In the genomic region with DNA sequence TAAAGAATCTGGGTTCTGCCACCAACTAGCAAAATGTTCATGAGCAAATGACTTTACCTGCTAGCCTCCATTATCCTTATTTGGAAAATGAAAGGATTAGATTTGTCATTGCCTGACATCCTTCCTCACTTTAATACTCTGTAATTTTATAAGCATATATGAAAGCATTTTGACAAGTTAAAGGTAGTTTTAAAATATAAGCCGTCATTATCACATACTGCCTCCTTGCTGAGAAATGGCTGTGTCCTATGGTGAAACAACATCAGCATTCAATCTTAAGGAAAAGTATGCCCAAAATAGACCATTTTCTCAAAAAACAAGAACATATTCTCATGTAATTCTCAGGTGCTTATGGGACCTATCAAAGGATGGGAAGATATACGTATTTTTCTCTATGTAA, we compare ENCODE assay signal across 30 cellular contexts.
DNase-seq lines count a peak whose midpoint lies in the region; TF ChIP-seq lines count a peak whose summit lies in the region.
"Had no signal": no experiment of that assay in that cellular context is flagged by ENCODE, and none has a peak within 500 bp of the region (broad histone marks: within the 10 kb centered on the region; RNA-seq: fewer than 3 reads in every experiment).

No MANE protein-coding gene starts in this region.

- no peak overlapping the region for H3K4me3 ChIP-seq in neural cell (ENCODE audit: low read length)
- H3K4me3 ChIP-seq: A549; BLaER1; BLaER1 treated with 17β-estradiol and CSF1 and Interleukin-3, amounts not matched to agents 10 nM and 100 nM had no signal

- no peaks in the 10 kb centered on the region for H3K9me3 ChIP-seq in neural cell (ENCODE audit: low read length)
- H3K9me3 ChIP-seq: A549; BE2C; BLaER1; BLaER1 treated with 17β-estradiol and CSF1 and Interleukin-3, amounts not matched to agents 10 nM and 100 nM; Caco-2 had no signal

- peak overlapping the region; percentile 35 for H3K27ac ChIP-seq in neural cell (ENCODE audit: low read length)
- H3K27ac ChIP-seq: 22Rv1; A549; BLaER1; BLaER1 treated with 17β-estradiol and CSF1 and Interleukin-3, amounts not matched to agents 10 nM and 100 nM; C4-2B had no signal

- H3F3A ChIP-seq in neural cell (ENCODE audit: insufficient read depth, low read length, poor library complexity, severe bottlenecking): no peaks in the 10 kb centered on the region

- no peak overlapping the region for H3K9ac ChIP-seq in neural cell (ENCODE audit: low read length)
- H3K9ac ChIP-seq: BLaER1; BLaER1 treated with 17β-estradiol and CSF1 and Interleukin-3, amounts not matched to agents 10 nM and 100 nM had no signal

- no peaks in the 10 kb centered on the region for H3K79me2 ChIP-seq in neural cell (replicated peaks; ENCODE audit: insufficient read depth, low read length)

- H2AFZ ChIP-seq in neural cell (ENCODE audit: low read depth, low read length): no peak overlapping the region

- TF ChIP-seq CTCF in neural cell (IDR thresholded peaks at IDR 0.05; ENCODE audit: poor library complexity, severe bottlenecking): peak; percentile 33

- H4K20me1 ChIP-seq in neural cell (ENCODE audit: insufficient read depth): no peaks in the 10 kb centered on the region
- H4K20me1 ChIP-seq: BLaER1; BLaER1 treated with 17β-estradiol and CSF1 and Interleukin-3, amounts not matched to agents 10 nM and 100 nM had no signal

- no peak for TF ChIP-seq RAD21 in neural cell (conservative IDR thresholded peaks at IDR 0.05)

- DNase-seq in NCI-H2227 (lab: John Stamatoyannopoulos, UW; ENCODE audit: unreplicated experiment) (peak; percentile 36), NCI-H2227 treated with DMSO at 0.1 percent for 48 hours (lab: John Stamatoyannopoulos, UW) (peak; percentile 43), NCI-H510A (lab: John Stamatoyannopoulos, UW) (no peak), DMS53 (lab: John Stamatoyannopoulos, UW) (no peak), NCI-H1048 (lab: John Stamatoyannopoulos, UW) (no peak)
- DNase-seq: 8988T; ACHN; AML-193; BE2C; C1 segment of cervical spinal cord; Caco-2; Calu3; CD4-positive, alpha-beta memory T cell; CD4-positive, alpha-beta T cell; CD4-positive, CD25-positive, alpha-beta regulatory T cell; CD8-positive, alpha-beta memory T cell; CD8-positive, alpha-beta T cell; COR-L47; DMS 273 treated with DMSO at 0.1 percent for 48 hours; DMS153; DMS79; DMS79 treated with DMSO at 0.1 percent for 48 hours; DND-41; EL had no signal

- H3K9me2 ChIP-seq in neural cell (ENCODE audit: insufficient read depth, low read length): no peaks in the 10 kb centered on the region

- peak; percentile 72 for TF ChIP-seq EP300 in neural cell (conservative IDR thresholded peaks at IDR 0.05; ENCODE audit: poor library complexity, severe bottlenecking)

- no peak overlapping the region for H3K4me2 ChIP-seq in neural cell (ENCODE audit: low read length)
- H3K4me2 ChIP-seq: A549; BLaER1; BLaER1 treated with 17β-estradiol and CSF1 and Interleukin-3, amounts not matched to agents 10 nM and 100 nM had no signal

- no peaks in the 10 kb centered on the region for H3K36me3 ChIP-seq in neural cell (ENCODE audit: insufficient read depth, low read length)
- H3K36me3 ChIP-seq: BE2C; BLaER1; BLaER1 treated with 17β-estradiol and CSF1 and Interleukin-3, amounts not matched to agents 10 nM and 100 nM had no signal

- no peaks in the 10 kb centered on the region for H3K27me3 ChIP-seq in neural cell (ENCODE audit: insufficient read depth, low read depth, low read length)
- H3K27me3 ChIP-seq: BE2C; BLaER1; BLaER1 treated with 17β-estradiol and CSF1 and Interleukin-3, amounts not matched to agents 10 nM and 100 nM had no signal

TF ChIP-seq in neural cell, 6 proteins besides CTCF, POLR2A, EP300 and RAD21:
- TF ChIP-seq TAF1 (IDR thresholded peaks at IDR 0.05; ENCODE audit: low read depth): no peak
- TF ChIP-seq, protein P1, sequence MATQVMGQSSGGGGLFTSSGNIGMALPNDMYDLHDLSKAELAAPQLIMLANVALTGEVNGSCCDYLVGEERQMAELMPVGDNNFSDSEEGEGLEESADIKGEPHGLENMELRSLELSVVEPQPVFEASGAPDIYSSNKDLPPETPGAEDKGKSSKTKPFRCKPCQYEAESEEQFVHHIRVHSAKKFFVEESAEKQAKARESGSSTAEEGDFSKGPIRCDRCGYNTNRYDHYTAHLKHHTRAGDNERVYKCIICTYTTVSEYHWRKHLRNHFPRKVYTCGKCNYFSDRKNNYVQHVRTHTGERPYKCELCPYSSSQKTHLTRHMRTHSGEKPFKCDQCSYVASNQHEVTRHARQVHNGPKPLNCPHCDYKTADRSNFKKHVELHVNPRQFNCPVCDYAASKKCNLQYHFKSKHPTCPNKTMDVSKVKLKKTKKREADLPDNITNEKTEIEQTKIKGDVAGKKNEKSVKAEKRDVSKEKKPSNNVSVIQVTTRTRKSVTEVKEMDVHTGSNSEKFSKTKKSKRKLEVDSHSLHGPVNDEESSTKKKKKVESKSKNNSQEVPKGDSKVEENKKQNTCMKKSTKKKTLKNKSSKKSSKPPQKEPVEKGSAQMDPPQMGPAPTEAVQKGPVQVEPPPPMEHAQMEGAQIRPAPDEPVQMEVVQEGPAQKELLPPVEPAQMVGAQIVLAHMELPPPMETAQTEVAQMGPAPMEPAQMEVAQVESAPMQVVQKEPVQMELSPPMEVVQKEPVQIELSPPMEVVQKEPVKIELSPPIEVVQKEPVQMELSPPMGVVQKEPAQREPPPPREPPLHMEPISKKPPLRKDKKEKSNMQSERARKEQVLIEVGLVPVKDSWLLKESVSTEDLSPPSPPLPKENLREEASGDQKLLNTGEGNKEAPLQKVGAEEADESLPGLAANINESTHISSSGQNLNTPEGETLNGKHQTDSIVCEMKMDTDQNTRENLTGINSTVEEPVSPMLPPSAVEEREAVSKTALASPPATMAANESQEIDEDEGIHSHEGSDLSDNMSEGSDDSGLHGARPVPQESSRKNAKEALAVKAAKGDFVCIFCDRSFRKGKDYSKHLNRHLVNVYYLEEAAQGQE (IDR thresholded peaks at IDR 0.05; ENCODE audit: borderline replicate concordance): peak; percentile 37
- no peak for TF ChIP-seq EZH2 (IDR thresholded peaks at IDR 0.05; ENCODE audit: borderline replicate concordance, insufficient read depth, low read length, poor library complexity, severe bottlenecking)
- no peak for TF ChIP-seq MXI1 (conservative IDR thresholded peaks at IDR 0.05; ENCODE audit: poor library complexity, severe bottlenecking)
- TF ChIP-seq POLR2AphosphoS5 (IDR thresholded peaks at IDR 0.05): peak; percentile 80
- TF ChIP-seq SMC3 (conservative IDR thresholded peaks at IDR 0.05; ENCODE audit: poor library complexity): no peak

Comparison
In these comparisons a context has a peak if more than half of its experiments do, and no peak if none do; other contexts are left out.
1. DNase-seq: peak in NCI-H2227 (single experiment) and NCI-H2227 treated with DMSO at 0.1 percent for 48 hours (single experiment); none in NCI-H510A (single experiment), DMS53 (single experiment) and NCI-H1048 (single experiment).